In genomic region chr17:29594441-29595090, GRCh38 we compare ENCODE assay signal across 8 cellular contexts.
A peak's percentile ranks its signal among the peaks of the same experiment; 100 is the strongest.
DNase-seq lines count a peak whose midpoint lies in the region; ATAC-seq and TF ChIP-seq lines count a peak whose summit lies in the region.

No MANE protein-coding gene starts in this region.

- POLR2A ChIA-PET in HEK293 (lab: Yijun Ruan, JAX): interaction anchor here (1.2 to 1.7 kb wide), 2 partner anchors 14 to 28 kb away, joined by 4 to 5 read pairs; partner anchors contain the start of gene CORO6

- no peaks in the 10 kb centered on the region for H3K27me3 Mint-ChIP-seq in activated naive CD8-positive, alpha-beta T cell
- no peaks in the 10 kb centered on the region for H3K27me3 Mint-ChIP-seq in memory B cell

- TF ChIP-seq CTCF in 22Rv1 (IDR thresholded peaks at IDR 0.05) (peak; percentile 28), HEK293 (tag by site-specific recombination; IDR thresholded peaks at IDR 0.05) (no peak)

- peak overlapping the region; percentile 98 for H3K27ac ChIP-seq in 22Rv1
- peak overlapping the region; percentile 72; the same call in 1 of the 2 replicates for H3K27ac ChIP-seq in HEK293 (ENCODE audit: extremely low read depth, low read depth, low read length)

- H3K4me3 ChIP-seq in HEK293 (ENCODE audit: low read depth, low read length): peak overlapping the region; percentile 67

- DNase-seq in memory B cell (ENCODE audit: low spot score in 2 of 2) (no peak), NCI-H510A (lab: John Stamatoyannopoulos, UW) (no peak), globus pallidus (ENCODE audit: low spot score) (no peak), NCI-H2171 (lab: John Stamatoyannopoulos, UW) (no peak)

- CTCF ChIA-PET in HEK293 (lab: Yijun Ruan, JAX): interaction anchor here (0.5 to 5.1 kb wide), 12 partner anchors 10 to 445 kb away, joined by 3 to 74 read pairs (median 4); no protein-coding TSS in a partner anchor

- no peaks in the 10 kb centered on the region for H3K36me3 Mint-ChIP-seq in activated naive CD8-positive, alpha-beta T cell
- H3K36me3 Mint-ChIP-seq in memory B cell: no peaks in the 10 kb centered on the region

- H3K36me3 ChIP-seq in HEK293 (ENCODE audit: control insufficient read depth in 2 of 2, insufficient read depth in 1 of 2, low read length in 2 of 2): no peaks in the 10 kb centered on the region

- no peaks in the 10 kb centered on the region for H3K9me3 ChIP-seq in HEK293 (ENCODE audit: control insufficient read depth, insufficient read depth, low read depth, low read length)

- peaks cover 37% of the 10 kb centered on the region for H3K4me1 Mint-ChIP-seq in activated naive CD8-positive, alpha-beta T cell (ENCODE audit: low read depth)
- peaks cover 28% of the 10 kb centered on the region for H3K4me1 Mint-ChIP-seq in memory B cell

- no peak for ATAC-seq in memory B cell (ENCODE audit: low read depth)
- ATAC-seq in HG02588 (IDR thresholded peaks at IDR 0.05; ENCODE audit: unreplicated experiment): no peak

- H3K9me3 Mint-ChIP-seq in activated naive CD8-positive, alpha-beta T cell (ENCODE audit: low read depth): no peaks in the 10 kb centered on the region
- no peaks in the 10 kb centered on the region for H3K9me3 Mint-ChIP-seq in memory B cell

- peak overlapping the region; percentile 79 for H3K4me3 Mint-ChIP-seq in activated naive CD8-positive, alpha-beta T cell
- peak overlapping the region; percentile 72 for H3K4me3 Mint-ChIP-seq in memory B cell

- peaks cover 43% of the 10 kb centered on the region for H3K4me1 ChIP-seq in HEK293 (ENCODE audit: control insufficient read depth, insufficient read depth, low read length)

- H3K27ac Mint-ChIP-seq in activated naive CD8-positive, alpha-beta T cell: no peak overlapping the region
- no peak overlapping the region for H3K27ac Mint-ChIP-seq in memory B cell

TF ChIP-seq in HEK293, 187 proteins besides CTCF, POLR2A, EP300 and RAD21:
- peak; percentile 74 for TF ChIP-seq HIC1 (tag by site-specific recombination; IDR thresholded peaks at IDR 0.05)
- TF ChIP-seq YY1 (tag by site-specific recombination; IDR thresholded peaks at IDR 0.05): no peak
- TF ChIP-seq ZNF335 (tag by site-specific recombination; conservative IDR thresholded peaks at IDR 0.05): peak; percentile 67
- TF ChIP-seq ZNF404 (tag by site-specific recombination; IDR thresholded peaks at IDR 0.05): no peak
- no peak for TF ChIP-seq ZNF121 (tag by site-specific recombination; IDR thresholded peaks at IDR 0.05)
- no peak for TF ChIP-seq ZNF624 (tag by site-specific recombination; IDR thresholded peaks at IDR 0.05)
- TF ChIP-seq ZNF654 (tag by site-specific recombination; IDR thresholded peaks at IDR 0.05; ENCODE audit: low read depth): no peak
- 0 out of 2 replicates have a peak, but pooled peaks have one; percentile 10 for TF ChIP-seq SCRT2 (tag by site-specific recombination; IDR thresholded peaks at IDR 0.05)
- no peak for TF ChIP-seq ZNF560 (tag by site-specific recombination; IDR thresholded peaks at IDR 0.05; ENCODE audit: borderline replicate concordance)
